ENCODE assay signal across 26 cellular contexts in genomic region chr12:94623161-94623920, GRCh38. TPM values are rescaled to one million over a fixed set of nuclear protein-coding genes. Genes with fewer than 3 reads are reported as not detected.
DNase-seq lines count a peak whose midpoint lies in the region; ATAC-seq, FAIRE-seq and TF ChIP-seq lines count a peak whose summit lies in the region.
"Had no signal": no experiment of that assay in that cellular context is flagged by ENCODE, and none has a peak within 500 bp of the region (broad histone marks: within the 10 kb centered on the region; RNA-seq: fewer than 3 reads in every experiment).

No MANE protein-coding gene starts in this region.

- H3K27me3 Mint-ChIP-seq in MCF 10A (ENCODE audit: insufficient read depth, unreplicated experiment), result no peaks in the 10 kb centered on the region
- H3K27me3 Mint-ChIP-seq in nephron (ENCODE audit: low read depth), result no peaks in the 10 kb centered on the region

- H3K4me3 ChIP-seq in mammary epithelial cell (replicated peaks in 1 of 3; ENCODE audit: insufficient read depth in 1 of 3, low read depth in 2 of 3, low read length in 3 of 3) (no peak overlapping the region), bronchial epithelial cell (ENCODE audit: low read depth, low read length) (no peak overlapping the region), suprapubic skin (no peak overlapping the region)
- H3K4me3 ChIP-seq: BLaER1, heart left ventricle, lung, MG63, SK-N-MC, spleen, upper lobe of left lung had no signal

- CTCF ChIA-PET in mammary epithelial cell (lab: Charles Lee; ENCODE audit: low non-redundant PET), result interaction anchor here (0.5 kb wide), 1 partner anchor 26 kb away, joined by 3 read pairs; no protein-coding TSS in a partner anchor
- CTCF ChIA-PET in MCF 10A (lab: Yijun Ruan, JAX), result interaction anchor here (0.5 to 1.7 kb wide), 12 partner anchors 15 to 952 kb away, joined by 3 to 6 read pairs (median 3); no protein-coding TSS in a partner anchor

- H3K36me3 ChIP-seq in mammary epithelial cell (ENCODE audit: insufficient read depth, low read length) (no peaks in the 10 kb centered on the region), bronchial epithelial cell (ENCODE audit: control insufficient read depth, insufficient read depth, low read length) (no peaks in the 10 kb centered on the region), suprapubic skin (no peaks in the 10 kb centered on the region)
- H3K36me3 ChIP-seq: BLaER1, heart left ventricle, MG63, spleen, upper lobe of left lung had no signal

- dilution Hi-C loops in mammary epithelial cell (cut with HindIII; ENCODE audit: low sequenced_read_pairs), result no loop called here

- 79% methylated on average over 6 of the region's 11 CpGs for WGBS in mammary epithelial cell (ENCODE audit: low coverage, missing lambda C conversion rate)
- 73% methylated on average over 11 of the region's 11 CpGs for WGBS in suprapubic skin

- H3K36me3 Mint-ChIP-seq in MCF 10A (ENCODE audit: insufficient read depth, unreplicated experiment) (no peaks in the 10 kb centered on the region), nephron (ENCODE audit: low read depth) (peaks cover 29% of the 10 kb centered on the region)

- H3K27me3 ChIP-seq in mammary epithelial cell (ENCODE audit: insufficient read depth, low read length) (no peaks in the 10 kb centered on the region), bronchial epithelial cell (ENCODE audit: control insufficient read depth, insufficient read depth, low read length) (no peaks in the 10 kb centered on the region), suprapubic skin (no peaks in the 10 kb centered on the region)
- H3K27me3 ChIP-seq: BLaER1, dorsolateral prefrontal cortex, heart left ventricle, MG63, spleen, upper lobe of left lung had no signal

- TF ChIP-seq EP300 in suprapubic skin (IDR thresholded peaks at IDR 0.05), result no peak

- H3K4me1 Mint-ChIP-seq in MCF 10A (ENCODE audit: insufficient read depth, unreplicated experiment) (peaks cover 14% of the 10 kb centered on the region), nephron (peaks cover 28% of the 10 kb centered on the region)

- no peaks in the 10 kb centered on the region for H3K9me3 Mint-ChIP-seq in MCF 10A (ENCODE audit: unreplicated experiment)
- peaks cover 15% of the 10 kb centered on the region for H3K9me3 Mint-ChIP-seq in nephron

- FAIRE-seq in bronchial epithelial cell (lab: Jason Lieb, UNC), result no peak

- no peak for TF ChIP-seq POLR2A in suprapubic skin (IDR thresholded peaks at IDR 0.05)

- H3K79me2 ChIP-seq in mammary epithelial cell (ENCODE audit: insufficient read depth, low read length), result peaks cover 57% of the 10 kb centered on the region

- no peaks in the 10 kb centered on the region for H4K20me1 ChIP-seq in mammary epithelial cell (ENCODE audit: insufficient read depth, low read length)
- H4K20me1 ChIP-seq: BLaER1 had no signal

- in situ Hi-C loops in mammary epithelial cell (cut with MboI; ENCODE audit: low sequenced_read_pairs in 2 of 2), result no loop called here

- H3K9me3 ChIP-seq in mammary epithelial cell (replicated peaks; ENCODE audit: insufficient read depth, low read length) (no peaks in the 10 kb centered on the region), suprapubic skin (no peaks in the 10 kb centered on the region)
- H3K9me3 ChIP-seq: heart left ventricle, MG63, upper lobe of left lung had no signal

- H3K27ac ChIP-seq in mammary epithelial cell (ENCODE audit: insufficient read depth, low read depth, low read length) (peak overlapping the region; percentile 100), suprapubic skin (peak overlapping the region; percentile 27)
- H3K27ac ChIP-seq: BLaER1, SK-N-MC had no signal

- intact Hi-C loops in mammary epithelial cell (cut with micrococcal nuclease) (no loop called here), MCF 10A (cut with micrococcal nuclease) (no loop called here)

- H3K4me3 Mint-ChIP-seq in MCF 10A (ENCODE audit: unreplicated experiment) (no peak overlapping the region), nephron (no peak overlapping the region)

- H3K4me2 ChIP-seq in mammary epithelial cell (ENCODE audit: insufficient read depth, low read depth, low read length), result peak overlapping the region; percentile 92

- peak overlapping the region; percentile 94 for H3K9ac ChIP-seq in mammary epithelial cell (ENCODE audit: insufficient read depth, low read length)
- H3K9ac ChIP-seq: BLaER1 had no signal

- no peak for ATAC-seq in GM21367 (IDR thresholded peaks at IDR 0.05; ENCODE audit: unreplicated experiment)
- ATAC-seq in stimulated activated naive CD8-positive, alpha-beta T cell treated with anti-CD3 and anti-CD28 coated beads, Interleukin-15, Interleukin-2, amounts not matched to agents 100 U/mL and 50 U/mL, for 24 hours, result no peak

- POLR2A ChIA-PET in MCF 10A (lab: Yijun Ruan, JAX), result interaction anchor here (0.6 to 5.0 kb wide), 7 partner anchors 10 to 380 kb away, joined by 3 to 32 read pairs (median 4); no protein-coding TSS in a partner anchor

- DNase-seq in mammary epithelial cell (peak; percentile 58), MCF 10A (ENCODE audit: unreplicated experiment) (no peak), bronchial epithelial cell (ENCODE audit: low read depth) (peak; percentile 59), suprapubic skin (ENCODE audit: low spot score in 2 of 2) (no peak), AML-193 (lab: John Stamatoyannopoulos, UW) (no peak)
- no peak for DNase-seq in stimulated activated naive CD8-positive, alpha-beta T cell treated with anti-CD3 and anti-CD28 coated beads, Interleukin-15, Interleukin-2, amounts not matched to agents 100 U/mL and 50 U/mL, for 24 hours
- DNase-seq: activated CD4-positive, alpha-beta T cell treated with anti-CD3 and anti-CD28 coated beads for 4 hours; activated gamma-delta T cell treated with Interleukin-2 at 50 U/mL for 16 hours; DMS153; dorsolateral prefrontal cortex; KBM-7; MG63; NCI-H1417; NCI-H2029 treated with DMSO at 0.1 percent for 48 hours; NCI-H345; occipital lobe; retina; spleen; T-helper 2 cell; upper lobe of left lung had no signal

- H3K27ac Mint-ChIP-seq in MCF 10A (ENCODE audit: low read depth, unreplicated experiment) (no peak overlapping the region), nephron (peak overlapping the region; percentile 55 to 87 (median 86))

- BruUV-seq in mammary epithelial cell (replicated peaks; lab: Mats Ljungman, UMichigan) (no TSS peak), MCF 10A (replicated peaks; lab: Mats Ljungman, UMichigan) (no TSS peak)

- no peak for TF ChIP-seq CTCF in mammary epithelial cell (conservative IDR thresholded peaks at IDR 0.05 in 1 of 2, IDR thresholded peaks at IDR 0.05 in 1 of 2; ENCODE audit: extremely low read depth in 1 of 2, insufficient read depth in 1 of 2, low read depth in 1 of 2, low read length in 2 of 2)
- TF ChIP-seq CTCF in MCF 10A (IDR thresholded peaks at IDR 0.05; ENCODE audit: unreplicated experiment), result no peak
- no peak for TF ChIP-seq CTCF in bronchial epithelial cell (IDR thresholded peaks at IDR 0.05; ENCODE audit: insufficient read depth, low read length, severe bottlenecking)
- no peak for TF ChIP-seq CTCF in nephron (IDR thresholded peaks at IDR 0.05; ENCODE audit: unreplicated experiment in 3 of 3)
- TF ChIP-seq CTCF in suprapubic skin (IDR thresholded peaks at IDR 0.05), result no peak

- H3K4me1 ChIP-seq in mammary epithelial cell (ENCODE audit: insufficient read depth, low read length) (peaks cover 48% of the 10 kb centered on the region), suprapubic skin (peaks cover 31% of the 10 kb centered on the region)

- peak overlapping the region; percentile 6 for H2AFZ ChIP-seq in mammary epithelial cell (ENCODE audit: low read depth, low read length)

RNA-seq across cellular contexts. Expression of gene TMCC3, which starts 27.0 kb away (rescaled TPM):
- total RNA-seq in mammary epithelial cell (10 to 100 TPM in 1 of 2 donors, 1 to 10 TPM in 1; 1.3 to 22.7 TPM), MCF 10A (2022) (1.9 and 7.0 TPM in 2 replicates), bronchial epithelial cell (5.8 and 8.8 TPM in 2 replicates), suprapubic skin (10 to 100 TPM; 11.2 to 18.1 (median 16.4) TPM)
- 9.3 TPM for polyA plus RNA-seq in mammary epithelial cell
- polyA minus RNA-seq in mammary epithelial cell, result 10.5 TPM

Comparison
In these comparisons a context has a peak if more than half of its experiments do, and no peak if none do; other contexts are left out.
1. DNase-seq: peak in mammary epithelial cell (single experiment) and bronchial epithelial cell (single experiment); none in MCF 10A (single experiment), suprapubic skin (0 of 2), AML-193 (0 of 2) and stimulated activated naive CD8-positive, alpha-beta T cell treated with anti-CD3 and anti-CD28 coated beads, Interleukin-15, Interleukin-2, amounts not matched to agents 100 U/mL and 50 U/mL, for 24 hours (single experiment).